11 cellular contexts compared by ENCODE assay signal in the genomic region with DNA sequence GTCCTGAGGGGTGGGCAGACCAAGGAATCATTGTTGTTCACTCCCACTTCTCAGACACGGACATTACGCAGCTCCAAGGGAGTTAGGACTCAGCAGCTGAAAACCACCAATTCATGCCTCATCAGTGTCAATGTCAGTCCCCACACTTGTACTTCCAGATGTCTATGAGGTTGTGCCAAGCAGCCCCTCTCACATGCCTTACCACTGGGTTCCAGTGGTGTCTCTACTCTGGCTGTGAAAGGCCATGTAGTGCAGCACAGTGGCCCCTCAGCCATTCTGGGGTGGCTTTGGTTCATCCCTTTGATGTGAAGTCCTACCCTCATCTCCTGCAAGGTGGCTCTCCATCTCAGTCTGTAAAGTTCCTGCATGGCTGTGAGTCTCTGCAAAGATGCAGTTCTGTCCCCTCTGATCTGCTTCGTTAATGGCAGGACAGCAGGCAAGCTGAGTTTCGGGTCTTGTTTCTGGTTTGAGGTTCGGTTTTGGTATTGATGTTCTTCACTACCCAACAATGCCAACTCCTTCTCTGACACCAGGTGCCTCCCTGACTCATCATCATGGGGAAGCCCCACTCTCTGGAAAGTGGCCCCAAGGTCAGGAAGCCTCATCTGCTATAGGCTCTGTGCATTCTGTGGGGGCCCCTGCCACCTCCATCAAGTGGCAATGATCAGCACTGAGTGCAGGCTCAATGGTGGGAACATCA. TPM values are rescaled to one million over a fixed set of nuclear protein-coding genes. Genes with fewer than 3 reads are reported as not detected.
A peak's percentile ranks its signal among the peaks of the same experiment; 100 is the strongest.
DNase-seq lines count a peak whose midpoint lies in the region; ATAC-seq and TF ChIP-seq lines count a peak whose summit lies in the region.
"Had no signal": no experiment of that assay in that cellular context is flagged by ENCODE, and none has a peak within 500 bp of the region (broad histone marks: within the 10 kb centered on the region; RNA-seq: fewer than 3 reads in every experiment).

No MANE protein-coding gene starts in this region.

- no peaks in the 10 kb centered on the region for H3K9me2 ChIP-seq in hepatocyte (replicated peaks; ENCODE audit: insufficient read depth)

- H4K20me1 ChIP-seq in hepatocyte (ENCODE audit: insufficient read depth, poor library complexity, severe bottlenecking), result no peaks in the 10 kb centered on the region

- peak; percentile 95 for DNase-seq in activated CD8-positive, alpha-beta T cell treated with anti-CD3 and anti-CD28 coated beads for 36 hours
- no peak for DNase-seq in effector memory CD8-positive, alpha-beta T cell
- peak; percentile 67 to 89 for DNase-seq in stimulated activated CD8-positive, alpha-beta memory T cell treated with anti-CD3 and anti-CD28 coated beads, Interleukin-7, amount 100 ng/mL, for 48 hours (ENCODE audit: extremely low read depth in 1 of 2, low read depth in 1 of 2)
- DNase-seq in C1 segment of cervical spinal cord (lab: John Stamatoyannopoulos, UW), result no peak
- DNase-seq in hepatocyte (ENCODE audit: low spot score), result no peak
- no peak for DNase-seq in NCI-H2081 (lab: John Stamatoyannopoulos, UW)
- no peak for DNase-seq in NOMO-1 treated with dmso at 0.1 percent for 144 hours (lab: John Stamatoyannopoulos, UW; ENCODE audit: unreplicated experiment)
- DNase-seq: DMS53 had no signal

- no peak overlapping the region for H2AFZ ChIP-seq in hepatocyte
- H2AFZ ChIP-seq: parathyroid adenoma had no signal

- H3K9me3 ChIP-seq in hepatocyte (ENCODE audit: low read depth), result no peaks in the 10 kb centered on the region
- H3K9me3 ChIP-seq: vagina had no signal

- H3K36me3 Mint-ChIP-seq in activated CD8-positive, alpha-beta T cell treated with anti-CD3 and anti-CD28 coated beads for 36 hours (ENCODE audit: low read depth), result peaks cover 8% of the 10 kb centered on the region
- no peaks in the 10 kb centered on the region for H3K36me3 Mint-ChIP-seq in effector memory CD8-positive, alpha-beta T cell (ENCODE audit: insufficient read depth)

- H3K27me3 Mint-ChIP-seq in activated CD8-positive, alpha-beta T cell treated with anti-CD3 and anti-CD28 coated beads for 36 hours, result peaks cover 1% of the 10 kb centered on the region
- no peaks in the 10 kb centered on the region for H3K27me3 Mint-ChIP-seq in effector memory CD8-positive, alpha-beta T cell

- H3K9me3 Mint-ChIP-seq in activated CD8-positive, alpha-beta T cell treated with anti-CD3 and anti-CD28 coated beads for 36 hours, result peaks cover 4% of the 10 kb centered on the region
- no peaks in the 10 kb centered on the region for H3K9me3 Mint-ChIP-seq in effector memory CD8-positive, alpha-beta T cell

- H3K4me1 ChIP-seq in hepatocyte (ENCODE audit: insufficient read depth), result peaks cover 23% of the 10 kb centered on the region
- H3K4me1 ChIP-seq: parathyroid adenoma, vagina had no signal

- ATAC-seq in HG02798 (IDR thresholded peaks at IDR 0.05; ENCODE audit: poor library complexity, unreplicated experiment), result peak; percentile 60
- peak; percentile 79 for ATAC-seq in activated CD8-positive, alpha-beta T cell treated with anti-CD3 and anti-CD28 coated beads for 36 hours
- peak; percentile 35 for ATAC-seq in effector memory CD8-positive, alpha-beta T cell (replicated peaks)

- no peak overlapping the region for H3K4me2 ChIP-seq in hepatocyte

- H3K27ac ChIP-seq in hepatocyte, result no peak overlapping the region
- H3K27ac ChIP-seq: parathyroid adenoma, vagina had no signal

- POLR2A ChIA-PET in activated CD8-positive, alpha-beta T cell treated with anti-CD3 and anti-CD28 coated beads for 36 hours (lab: Charles Lee), result interaction anchor here (0.9 to 4.4 kb wide), 8 partner anchors 10 to 48 kb away, joined by 3 to 32 read pairs (median 4); no protein-coding TSS in a partner anchor

- no peaks in the 10 kb centered on the region for H3K79me2 ChIP-seq in hepatocyte
- H3K79me2 ChIP-seq: parathyroid adenoma had no signal

- intact Hi-C loops in activated CD8-positive, alpha-beta T cell treated with anti-CD3 and anti-CD28 coated beads for 36 hours (cut with micrococcal nuclease), result loop anchor here (1.0 to 5.0 kb wide), 2 partner anchors 13 to 44 kb away; no protein-coding TSS in a partner anchor

- no peaks in the 10 kb centered on the region for H3K27me3 ChIP-seq in hepatocyte
- H3K27me3 ChIP-seq: vagina had no signal

- CTCF ChIA-PET in activated CD8-positive, alpha-beta T cell treated with anti-CD3 and anti-CD28 coated beads for 36 hours (lab: Charles Lee), result interaction anchor here (1.0 to 15.0 kb wide), 4 partner anchors 9 to 85 kb away, joined by 4 to 257 read pairs (median 20); no protein-coding TSS in a partner anchor

- TF ChIP-seq CTCF in activated CD8-positive, alpha-beta T cell treated with anti-CD3 and anti-CD28 coated beads for 36 hours (IDR thresholded peaks at IDR 0.05), result no peak
- TF ChIP-seq CTCF in hepatocyte (IDR thresholded peaks at IDR 0.05; ENCODE audit: poor library complexity), result no peak

- H3K27ac Mint-ChIP-seq in activated CD8-positive, alpha-beta T cell treated with anti-CD3 and anti-CD28 coated beads for 36 hours, result peak overlapping the region; percentile 93
- H3K27ac Mint-ChIP-seq in effector memory CD8-positive, alpha-beta T cell, result peak overlapping the region in 1 of 2 donors; percentile 10

- WGBS in hepatocyte (ENCODE audit: low lambda C conversion rate, missing lambda C conversion rate), result 94% methylated on average over 5 of the region's 5 CpGs

- peaks cover 71% of the 10 kb centered on the region for H3K4me1 Mint-ChIP-seq in activated CD8-positive, alpha-beta T cell treated with anti-CD3 and anti-CD28 coated beads for 36 hours (ENCODE audit: low read depth)
- H3K4me1 Mint-ChIP-seq in effector memory CD8-positive, alpha-beta T cell (ENCODE audit: low read depth in 2 of 2), result peaks cover 36 to 39% of the 10 kb centered on the region in 2 donors

- H3K4me3 ChIP-seq in hepatocyte, result no peak overlapping the region
- H3K4me3 ChIP-seq: vagina had no signal

- H3K4me3 Mint-ChIP-seq in activated CD8-positive, alpha-beta T cell treated with anti-CD3 and anti-CD28 coated beads for 36 hours, result peak overlapping the region; percentile 36
- no peak overlapping the region for H3K4me3 Mint-ChIP-seq in effector memory CD8-positive, alpha-beta T cell

- no peaks in the 10 kb centered on the region for H3K36me3 ChIP-seq in hepatocyte (replicated peaks; ENCODE audit: insufficient read depth, low read depth)
- H3K36me3 ChIP-seq: vagina had no signal

RNA-seq across cellular contexts. Expression of a gene that starts 14.0 kb away (rescaled TPM):
- 1 to 10 TPM; 4.0 to 4.1 TPM for total RNA-seq in activated CD8-positive, alpha-beta T cell treated with anti-CD3 and anti-CD28 coated beads for 36 hours
- 158 and 250 TPM in 2 replicates for total RNA-seq in hepatocyte
- 70.7 and 80.7 TPM in 2 replicates for polyA plus RNA-seq in hepatocyte

RNA-seq across cellular contexts. Expression of a gene that starts 59.1 kb away (rescaled TPM):
- total RNA-seq in activated CD8-positive, alpha-beta T cell treated with anti-CD3 and anti-CD28 coated beads for 36 hours, result not detected
- total RNA-seq in hepatocyte, result 10.0 and 12.3 TPM in 2 replicates
- 5.6 and 6.7 TPM in 2 replicates for polyA plus RNA-seq in hepatocyte

Comparison
In these comparisons a context has a peak if more than half of its experiments do, and no peak if none do; other contexts are left out.
1. DNase-seq: peak in activated CD8-positive, alpha-beta T cell treated with anti-CD3 and anti-CD28 coated beads for 36 hours (single experiment) and stimulated activated CD8-positive, alpha-beta memory T cell treated with anti-CD3 and anti-CD28 coated beads, Interleukin-7, amount 100 ng/mL, for 48 hours (2 of 2); none in effector memory CD8-positive, alpha-beta T cell (0 of 3), C1 segment of cervical spinal cord (0 of 14), hepatocyte (single experiment), NCI-H2081 (0 of 2) and NOMO-1 treated with dmso at 0.1 percent for 144 hours (single experiment).
2. RNA of a gene that starts 14.0 kb away (total RNA-seq): 158 to 250 TPM in hepatocyte; 4.0 to 4.1 TPM in activated CD8-positive, alpha-beta T cell treated with anti-CD3 and anti-CD28 coated beads for 36 hours; every median in the first group is over 10 times any median in the second.
3. RNA of a gene that starts 59.1 kb away (total RNA-seq): 10.0 to 12.3 TPM in hepatocyte; not detected in activated CD8-positive, alpha-beta T cell treated with anti-CD3 and anti-CD28 coated beads for 36 hours; every median in the first group is over 10 times any median in the second.
4. Peak in every context shown above with its lines, with median percentiles within 50 percentile points of each other: ATAC-seq.